ENCODE assay signal across 13 cellular contexts in the genomic region with DNA sequence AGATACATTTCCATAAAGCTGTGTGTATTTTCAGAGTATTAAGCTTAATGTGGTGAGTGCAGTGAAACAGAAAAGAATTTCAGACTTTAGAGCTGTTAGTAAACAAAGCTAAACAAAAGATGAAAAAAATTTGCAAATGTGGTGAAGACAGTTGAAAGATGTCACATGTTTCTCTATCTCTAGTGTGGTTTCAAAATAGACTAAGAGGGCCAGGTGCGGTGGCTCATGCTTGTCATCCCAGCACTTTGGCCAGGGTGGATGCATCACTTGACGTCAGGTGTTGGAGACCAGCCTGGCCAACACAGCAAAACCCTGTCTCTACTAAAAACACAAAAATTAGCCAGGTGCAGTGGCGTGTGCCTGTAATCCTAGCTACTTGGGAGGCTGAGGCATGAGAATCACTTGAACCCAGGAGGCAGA.
DNase-seq lines count a peak whose midpoint lies in the region; ATAC-seq lines count a peak whose summit lies in the region.
"Had no signal": no experiment of that assay in that cellular context is flagged by ENCODE, and none has a peak within 500 bp of the region (broad histone marks: within the 10 kb centered on the region; RNA-seq: fewer than 3 reads in every experiment).

No MANE protein-coding gene starts in this region.

- no peaks in the 10 kb centered on the region for H3K9me3 Mint-ChIP-seq in central memory CD8-positive, alpha-beta T cell
- H3K9me3 Mint-ChIP-seq in CD4-positive, alpha-beta memory T cell: peaks cover 0 to 7% (median 1%) of the 10 kb centered on the region in 8 donors
- H3K9me3 Mint-ChIP-seq: activated B cell treated with CpG ODN at 0.5 μM for 24 hours had no signal

- peak overlapping the region; percentile 92 for H3K27ac Mint-ChIP-seq in central memory CD8-positive, alpha-beta T cell (ENCODE audit: low read depth)
- H3K27ac Mint-ChIP-seq in CD4-positive, alpha-beta memory T cell: no peak overlapping the region
- H3K27ac Mint-ChIP-seq: activated B cell treated with CpG ODN at 0.5 μM for 24 hours had no signal

- H3K27me3 Mint-ChIP-seq in central memory CD8-positive, alpha-beta T cell: no peaks in the 10 kb centered on the region
- no peaks in the 10 kb centered on the region for H3K27me3 Mint-ChIP-seq in CD4-positive, alpha-beta memory T cell
- H3K27me3 Mint-ChIP-seq: activated B cell treated with CpG ODN at 0.5 μM for 24 hours had no signal

- no peaks in the 10 kb centered on the region for H3K27me3 ChIP-seq in SJCRH30
- H3K27me3 ChIP-seq in CD4-positive, alpha-beta memory T cell (ENCODE audit: insufficient read depth, low read length): no peaks in the 10 kb centered on the region

- H3K36me3 Mint-ChIP-seq in central memory CD8-positive, alpha-beta T cell (ENCODE audit: insufficient read depth): peaks cover 8% of the 10 kb centered on the region
- H3K36me3 Mint-ChIP-seq in CD4-positive, alpha-beta memory T cell: no peaks in the 10 kb centered on the region

- no peaks in the 10 kb centered on the region for H3K9me3 ChIP-seq in SJCRH30 (replicated peaks)
- no peaks in the 10 kb centered on the region for H3K9me3 ChIP-seq in CD4-positive, alpha-beta memory T cell (ENCODE audit: control insufficient read depth in 1 of 2, low read length in 2 of 2)

- H3K4me1 ChIP-seq in SJCRH30: no peaks in the 10 kb centered on the region
- no peaks in the 10 kb centered on the region for H3K4me1 ChIP-seq in CD4-positive, alpha-beta memory T cell (ENCODE audit: insufficient read depth, low read length)

- ATAC-seq in GM18508 (IDR thresholded peaks at IDR 0.05; ENCODE audit: insufficient read depth, unreplicated experiment) (peak; percentile 54), GM21390 (IDR thresholded peaks at IDR 0.05; ENCODE audit: unreplicated experiment) (peak; percentile 54), HG03280 (IDR thresholded peaks at IDR 0.05; ENCODE audit: unreplicated experiment) (peak; percentile 74)
- peak; percentile 78 for ATAC-seq in central memory CD8-positive, alpha-beta T cell (replicated peaks; ENCODE audit: extremely low read depth, poor library complexity, severe bottlenecking)

- H3K27ac ChIP-seq in SJCRH30: no peak overlapping the region
- no peak overlapping the region for H3K27ac ChIP-seq in CD4-positive, alpha-beta memory T cell (ENCODE audit: low read depth, low read length)

- CTCF ChIA-PET in CD4-positive, alpha-beta memory T cell (lab: Charles Lee; ENCODE audit: partially characterized antibody): no interaction called here

- no peaks in the 10 kb centered on the region for H3K36me3 ChIP-seq in SJCRH30
- H3K36me3 ChIP-seq in CD4-positive, alpha-beta memory T cell (ENCODE audit: insufficient read depth, low read length): no peaks in the 10 kb centered on the region

- peak in 1 of 2 donors; percentile 38 for DNase-seq in central memory CD8-positive, alpha-beta T cell (ENCODE audit: low spot score in 2 of 2)
- DNase-seq in SJCRH30: no peak
- no peak for DNase-seq in stimulated activated naive CD4-positive, alpha-beta T cell (lab: John Stamatoyannopoulos, UW)
- DNase-seq in CD4-positive, alpha-beta memory T cell: no peak
- DNase-seq in posterior vena cava (ENCODE audit: low spot score): no peak
- DNase-seq: activated B cell treated with CpG ODN at 0.5 μM for 24 hours, Calu3, cerebellar nuclear complex, H7, NCI-H2171 treated with DMSO at 0.1 percent for 48 hours had no signal

- no peak overlapping the region for H3K4me3 ChIP-seq in SJCRH30
- no peak overlapping the region for H3K4me3 ChIP-seq in CD4-positive, alpha-beta memory T cell (ENCODE audit: low read length in 2 of 2)

- peaks cover 50% of the 10 kb centered on the region for H3K4me1 Mint-ChIP-seq in central memory CD8-positive, alpha-beta T cell
- peaks cover 1 to 16% (median 8%) of the 10 kb centered on the region in 4 donors for H3K4me1 Mint-ChIP-seq in CD4-positive, alpha-beta memory T cell
- H3K4me1 Mint-ChIP-seq: activated B cell treated with CpG ODN at 0.5 μM for 24 hours had no signal

- H3K4me3 Mint-ChIP-seq in central memory CD8-positive, alpha-beta T cell: peak overlapping the region; percentile 28
- H3K4me3 Mint-ChIP-seq in CD4-positive, alpha-beta memory T cell: no peak overlapping the region
- H3K4me3 Mint-ChIP-seq: activated B cell treated with CpG ODN at 0.5 μM for 24 hours had no signal

- intact Hi-C loops in CD4-positive, alpha-beta memory T cell (cut with micrococcal nuclease): no loop called here
- intact Hi-C loops in posterior vena cava (cut with DNase I): no loop called here

- POLR2A ChIA-PET in CD4-positive, alpha-beta memory T cell (lab: Charles Lee; ENCODE audit: partially characterized antibody): no interaction called here
